In genomic region chr2:149192425-149192824, GRCh38 we compare ENCODE assay signal across 19 cellular contexts.
DNase-seq lines count a peak whose midpoint lies in the region; ATAC-seq and TF ChIP-seq lines count a peak whose summit lies in the region.
"Had no signal": no experiment of that assay in that cellular context is flagged by ENCODE, and none has a peak within 500 bp of the region (broad histone marks: within the 10 kb centered on the region; RNA-seq: fewer than 3 reads in every experiment).

No MANE protein-coding gene starts in this region.

- H3K4me3 Mint-ChIP-seq in Caco-2 (ENCODE audit: unreplicated experiment), result no peak overlapping the region
- H3K4me3 Mint-ChIP-seq: CD14-positive monocyte had no signal

- no TSS peak for BruUV-seq in Caco-2 (replicated peaks; lab: Mats Ljungman, UMichigan)

- peak; percentile 77 for DNase-seq in AG10803 (ENCODE audit: low read depth)
- peak; percentile 54 for DNase-seq in GM04504 (ENCODE audit: low read depth)
- peak; percentile 30 for DNase-seq in astrocyte of the hippocampus (ENCODE audit: low read depth, low spot score)
- DNase-seq in kidney tubule cell (ENCODE audit: low spot score), result peak; percentile 19
- no peak for DNase-seq in NCI-H2081 treated with DMSO at 0.1 percent for 48 hours (lab: John Stamatoyannopoulos, UW)
- DNase-seq in hypothalamus (lab: John Stamatoyannopoulos, UW), result no peak
- no peak for DNase-seq in Caco-2
- DNase-seq: H7; IMR-90; MG63; NCI-H1048; NCI-H2081; NCI-H510A; NCI-H748 treated with DMSO at 0.1 percent for 48 hours; NK-92 treated with Interleukin-12 subunit alpha and Interleukin-12 subunit beta, amount 100 ng/mL, for 24 hours; Right ventricle myocardium superior; SW 1271 had no signal

- no peaks in the 10 kb centered on the region for H3K9me3 Mint-ChIP-seq in Caco-2 (ENCODE audit: unreplicated experiment)

- no peaks in the 10 kb centered on the region for H3K27me3 Mint-ChIP-seq in Caco-2 (ENCODE audit: insufficient read depth, unreplicated experiment)

- H3K36me3 Mint-ChIP-seq in Caco-2 (ENCODE audit: insufficient read depth, unreplicated experiment), result peaks cover 5% of the 10 kb centered on the region
- H3K36me3 Mint-ChIP-seq: CD14-positive monocyte had no signal

- H3K4me1 Mint-ChIP-seq in Caco-2 (ENCODE audit: low read depth, unreplicated experiment), result no peaks in the 10 kb centered on the region
- H3K4me1 Mint-ChIP-seq: CD14-positive monocyte had no signal

- H3K4me3 ChIP-seq in AG10803 (ENCODE audit: low read length) (no peak overlapping the region), Caco-2 (ENCODE audit: low read depth, low read length) (no peak overlapping the region)
- H3K4me3 ChIP-seq: MG63 had no signal

- no peaks in the 10 kb centered on the region for H3K4me1 ChIP-seq in Caco-2

- no peaks in the 10 kb centered on the region for H3K36me3 ChIP-seq in Caco-2 (ENCODE audit: control insufficient read depth, insufficient read depth, low read length)
- H3K36me3 ChIP-seq: MG63 had no signal

- H3K27me3 ChIP-seq in Caco-2 (replicated peaks; ENCODE audit: control insufficient read depth, insufficient read depth, low read length), result no peaks in the 10 kb centered on the region
- H3K27me3 ChIP-seq: MG63 had no signal

- CTCF ChIA-PET in Caco-2 (lab: Charles Lee), result no interaction called here

- no peak for TF ChIP-seq CTCF in AG10803 (conservative IDR thresholded peaks at IDR 0.05; ENCODE audit: low read length)
- TF ChIP-seq CTCF in Caco-2 (IDR thresholded peaks at IDR 0.05; ENCODE audit: insufficient read depth in 1 of 2, low read depth in 1 of 2, low read length in 1 of 2, severe bottlenecking in 1 of 2, unreplicated experiment in 1 of 2), result no peak

- no peak overlapping the region for H3K27ac Mint-ChIP-seq in Caco-2 (ENCODE audit: unreplicated experiment)

- ATAC-seq in HG03135 (IDR thresholded peaks at IDR 0.05; ENCODE audit: unreplicated experiment), result no peak

- intact Hi-C loops in Caco-2 (cut with micrococcal nuclease; ENCODE audit: unreplicated experiment), result no loop called here

- H3K9me3 ChIP-seq in Caco-2, result no peaks in the 10 kb centered on the region
- H3K9me3 ChIP-seq: MG63 had no signal

- POLR2A ChIA-PET in Caco-2 (lab: Charles Lee), result no interaction called here

Comparison
In these comparisons a context has a peak if more than half of its experiments do, and no peak if none do; other contexts are left out.
1. DNase-seq: peak in AG10803 (single experiment), GM04504 (single experiment), astrocyte of the hippocampus (single experiment) and kidney tubule cell (single experiment); none in NCI-H2081 treated with DMSO at 0.1 percent for 48 hours (single experiment), hypothalamus (0 of 51) and Caco-2 (0 of 2).